1 cellular context compared by ENCODE assay signal in genomic region chr17:47295037-47295873, GRCh38.
TF ChIP-seq lines count a peak whose summit lies in the region.

No MANE protein-coding gene starts in this region.

TF ChIP-seq in IMR-90, 13 proteins besides CTCF, POLR2A, EP300 and RAD21:
- no peak for TF ChIP-seq RCOR1 (IDR thresholded peaks at IDR 0.05; ENCODE audit: insufficient replicate concordance, low read length)
- TF ChIP-seq ELK1 (IDR thresholded peaks at IDR 0.05; ENCODE audit: borderline replicate concordance, low read depth, low read length): no peak
- no peak for TF ChIP-seq BHLHE40 (IDR thresholded peaks at IDR 0.05; ENCODE audit: low read depth, low read length)
